Comparison of ENCODE assay signal across 33 cellular contexts in genomic region chr12:108982621-108983219, GRCh38. TPM values are rescaled to one million over a fixed set of nuclear protein-coding genes. Genes with fewer than 3 reads are reported as not detected.
"Had no signal": no experiment of that assay in that cellular context is flagged by ENCODE, and none has a peak within 500 bp of the region (broad histone marks: within the 10 kb centered on the region; RNA-seq: fewer than 3 reads in every experiment).

No MANE protein-coding gene starts in this region.

- H3K9me3 ChIP-seq: esophagus muscularis mucosa, gastroesophageal sphincter, heart right ventricle had no signal

- H3K4me3 Mint-ChIP-seq: activated CD4-positive, alpha-beta memory T cell treated with anti-CD3 and anti-CD28 coated beads for 36 hours; activated CD4-positive, alpha-beta T cell treated with anti-CD3 and anti-CD28 coated beads for 36 hours; activated CD4-positive, alpha-beta T cell treated with anti-CD3 and anti-CD28 coated beads, Interleukin-2, amount 10 ng/mL, durations not matched to agents 24 days and 14 days; activated CD8-positive, alpha-beta memory T cell treated with anti-CD3 and anti-CD28 coated beads, Interleukin-2, amount 10 ng/mL, durations not matched to agents 7 days and 5 days; activated CD8-positive, alpha-beta T cell treated with anti-CD3 and anti-CD28 coated beads, Interleukin-2, amount 10 ng/mL, durations not matched to agents 7 days and 5 days; activated naive CD8-positive, alpha-beta T cell; activated T-cell treated with anti-CD3 and anti-CD28 coated beads, Interleukin-2, amount 50 U/mL, for 72 hours; effector memory CD8-positive, alpha-beta T cell had no signal

- FAIRE-seq: astrocyte, colon had no signal

- H3K27ac ChIP-seq: esophagus muscularis mucosa, gastroesophageal sphincter, heart right ventricle had no signal

- H3K4me1 Mint-ChIP-seq: activated CD4-positive, alpha-beta T cell treated with anti-CD3 and anti-CD28 coated beads for 36 hours; activated CD4-positive, alpha-beta T cell treated with anti-CD3 and anti-CD28 coated beads, Interleukin-2, amount 10 ng/mL, durations not matched to agents 24 days and 14 days; activated CD8-positive, alpha-beta memory T cell treated with anti-CD3 and anti-CD28 coated beads, Interleukin-2, amount 10 ng/mL, durations not matched to agents 7 days and 5 days had no signal

- H3K27me3 Mint-ChIP-seq: activated CD4-positive, alpha-beta memory T cell treated with anti-CD3 and anti-CD28 coated beads for 36 hours; activated CD4-positive, alpha-beta T cell treated with anti-CD3 and anti-CD28 coated beads for 36 hours; activated CD4-positive, alpha-beta T cell treated with anti-CD3 and anti-CD28 coated beads, Interleukin-2, amount 10 ng/mL, durations not matched to agents 24 days and 14 days; effector memory CD8-positive, alpha-beta T cell had no signal

- H3K27ac Mint-ChIP-seq: activated CD4-positive, alpha-beta memory T cell treated with anti-CD3 and anti-CD28 coated beads for 36 hours; activated CD4-positive, alpha-beta T cell treated with anti-CD3 and anti-CD28 coated beads for 36 hours; activated CD4-positive, alpha-beta T cell treated with anti-CD3 and anti-CD28 coated beads, Interleukin-2, amount 10 ng/mL, durations not matched to agents 24 days and 14 days; activated CD8-positive, alpha-beta memory T cell treated with anti-CD3 and anti-CD28 coated beads, Interleukin-2, amount 10 ng/mL, durations not matched to agents 7 days and 5 days; activated CD8-positive, alpha-beta T cell treated with anti-CD3 and anti-CD28 coated beads, Interleukin-2, amount 10 ng/mL, durations not matched to agents 7 days and 5 days; activated naive CD8-positive, alpha-beta T cell; activated T-cell treated with anti-CD3 and anti-CD28 coated beads, Interleukin-2, amount 50 U/mL, for 72 hours; effector memory CD8-positive, alpha-beta T cell had no signal

- H3K27me3 ChIP-seq: esophagus muscularis mucosa, gastroesophageal sphincter, heart right ventricle had no signal

- H3K36me3 ChIP-seq: esophagus muscularis mucosa, gastroesophageal sphincter, heart right ventricle had no signal

- H3K9me3 Mint-ChIP-seq: activated CD4-positive, alpha-beta memory T cell treated with anti-CD3 and anti-CD28 coated beads for 36 hours; activated CD4-positive, alpha-beta T cell treated with anti-CD3 and anti-CD28 coated beads, Interleukin-2, amount 10 ng/mL, durations not matched to agents 24 days and 14 days; activated T-cell treated with anti-CD3 and anti-CD28 coated beads, Interleukin-2, amount 50 U/mL, for 72 hours; effector memory CD8-positive, alpha-beta T cell had no signal

- H3K4me1 ChIP-seq: esophagus muscularis mucosa, gastroesophageal sphincter had no signal

- DNase-seq: activated CD4-positive, alpha-beta memory T cell treated with anti-CD3 and anti-CD28 coated beads for 36 hours; activated CD4-positive, alpha-beta T cell treated with anti-CD3 and anti-CD28 coated beads for 36 hours; activated CD4-positive, alpha-beta T cell treated with anti-CD3 and anti-CD28 coated beads, Interleukin-2, amount 10 ng/mL, durations not matched to agents 24 days and 14 days; activated CD4-positive, CD25-positive, alpha-beta regulatory T cell; activated CD4-positive, CD25-positive, alpha-beta regulatory T cell treated with anti-CD3 and anti-CD28 coated beads, Interleukin-2, amount 50 U/mL, for 72 hours; activated CD8-positive, alpha-beta memory T cell treated with anti-CD3 and anti-CD28 coated beads, Interleukin-2, amount 10 ng/mL, durations not matched to agents 7 days and 5 days; activated CD8-positive, alpha-beta memory T cell treated with anti-CD3 and anti-CD28 coated beads, Interleukin-2, amount 50 U/mL, for 4 hours; activated CD8-positive, alpha-beta T cell treated with anti-CD3 and anti-CD28 coated beads, Interleukin-2, amount 10 ng/mL, durations not matched to agents 7 days and 5 days; activated effector memory CD4-positive, alpha-beta T cell treated with Interleukin-2 at 50 U/mL for 16 hours; activated gamma-delta T cell treated with Interleukin-2 at 50 U/mL for 16 hours; activated naive CD4-positive, alpha-beta T cell treated with anti-CD3 and anti-CD28 coated beads, Interleukin-2, amount 50 U/mL, for 16 hours; activated naive CD4-positive, alpha-beta T cell treated with Interleukin-2 at 50 U/mL for 16 hours; activated T-cell treated with anti-CD3 and anti-CD28 coated beads, Interleukin-2, amount 50 U/mL, for 1 hour; activated T-cell treated with anti-CD3 and anti-CD28 coated beads, Interleukin-2, amount 50 U/mL, for 72 hours; amniotic stem cell; anterior cingulate cortex; caudate nucleus; cortex of kidney; dermis blood vessel endothelial cell; effector CD4-positive, alpha-beta T cell; effector memory CD8-positive, alpha-beta T cell; foreskin melanocyte; heart right ventricle; T-helper 2 cell had no signal

- H3K36me3 Mint-ChIP-seq: activated CD4-positive, alpha-beta memory T cell treated with anti-CD3 and anti-CD28 coated beads for 36 hours; activated CD8-positive, alpha-beta memory T cell treated with anti-CD3 and anti-CD28 coated beads, Interleukin-2, amount 10 ng/mL, durations not matched to agents 7 days and 5 days; activated naive CD8-positive, alpha-beta T cell had no signal

- ATAC-seq: activated CD4-positive, alpha-beta T cell treated with anti-CD3 and anti-CD28 coated beads for 36 hours; activated CD8-positive, alpha-beta memory T cell treated with anti-CD3 and anti-CD28 coated beads, Interleukin-2, amount 10 ng/mL, durations not matched to agents 7 days and 5 days; activated CD8-positive, alpha-beta T cell treated with anti-CD3 and anti-CD28 coated beads, Interleukin-2, amount 10 ng/mL, durations not matched to agents 7 days and 5 days; activated T-cell treated with anti-CD3 and anti-CD28 coated beads, Interleukin-2, amount 50 U/mL, for 72 hours; effector memory CD8-positive, alpha-beta T cell; gastroesophageal sphincter; heart right ventricle had no signal

- H3K4me3 ChIP-seq: esophagus muscularis mucosa, gastroesophageal sphincter, heart right ventricle had no signal

RNA-seq across cellular contexts. Expression of gene SVOP, which starts 38.1 kb away (rescaled TPM):
- total RNA-seq: activated CD4-positive, alpha-beta memory T cell treated with anti-CD3 and anti-CD28 coated beads for 36 hours; activated CD4-positive, alpha-beta T cell treated with anti-CD3 and anti-CD28 coated beads for 36 hours; activated CD4-positive, alpha-beta T cell treated with anti-CD3 and anti-CD28 coated beads, Interleukin-2, amount 10 ng/mL, durations not matched to agents 24 days and 14 days; activated CD8-positive, alpha-beta memory T cell treated with anti-CD3 and anti-CD28 coated beads for 36 hours; activated CD8-positive, alpha-beta memory T cell treated with anti-CD3 and anti-CD28 coated beads, Interleukin-2, amount 10 ng/mL, durations not matched to agents 7 days and 5 days; activated CD8-positive, alpha-beta T cell treated with anti-CD3 and anti-CD28 coated beads, Interleukin-2, amount 10 ng/mL, durations not matched to agents 7 days and 5 days; activated T-cell treated with anti-CD3 and anti-CD28 coated beads, Interleukin-2, amount 50 U/mL, for 72 hours; astrocyte; chondrocyte; dermis blood vessel endothelial cell; glomerular endothelial cell; T-helper 1 cell treated with Interleukin-12 subunit alpha and Interleukin-12 subunit beta and Interleukin-4 antibody, amounts not matched to agents 30 ng/mL and 1 ng/mL, for 36 hours had no signal
